Comparison of ENCODE assay signal across 8 cellular contexts in the genomic region with DNA sequence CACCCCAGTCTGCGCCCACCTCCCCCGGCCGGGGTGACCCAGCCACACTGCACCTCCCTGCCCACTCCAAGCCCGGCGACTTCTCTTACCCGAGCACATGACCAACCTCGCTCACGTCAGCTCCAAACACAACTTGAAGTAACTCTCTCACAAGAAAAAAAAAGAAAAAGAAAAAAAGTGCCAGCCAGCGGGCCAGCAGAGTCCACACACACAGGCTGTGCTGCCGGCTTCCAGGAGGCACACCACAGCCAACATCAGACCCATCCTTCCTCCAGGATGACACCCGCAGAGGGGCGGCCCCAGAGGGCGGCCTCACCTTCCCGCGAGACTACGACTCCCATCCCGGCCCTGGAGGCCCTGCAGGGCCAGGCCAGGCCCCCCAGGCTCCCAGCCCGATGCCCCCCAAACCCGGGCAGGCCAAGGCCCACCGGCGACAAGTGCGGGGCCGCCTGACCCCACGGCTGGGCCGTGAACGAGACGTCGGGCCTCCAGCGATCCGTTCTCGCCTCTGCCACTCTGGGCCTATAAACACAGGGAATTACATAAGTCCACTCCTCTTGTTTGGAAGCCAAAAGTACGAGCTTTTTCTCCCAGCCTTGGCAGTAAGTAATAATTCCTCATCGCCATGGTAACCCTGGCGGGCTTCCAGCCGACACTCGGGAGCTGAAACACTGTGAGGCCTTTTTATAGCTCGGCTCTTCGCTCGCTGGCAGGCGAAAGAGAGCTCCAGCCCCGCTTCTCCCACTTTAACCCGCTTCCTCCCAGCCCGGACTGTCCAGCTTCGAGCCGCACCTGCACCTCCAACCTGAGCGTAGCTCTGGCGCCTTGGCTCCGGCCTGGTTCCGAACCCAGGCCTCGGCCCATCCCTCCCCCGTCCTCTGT. TPM values are rescaled to one million over a fixed set of nuclear protein-coding genes. Genes with fewer than 3 reads are reported as not detected.
DNase-seq lines count a peak whose midpoint lies in the region; ATAC-seq and TF ChIP-seq lines count a peak whose summit lies in the region.

No MANE protein-coding gene starts in this region.

- intact Hi-C loops in Panc1 (cut with micrococcal nuclease; ENCODE audit: unreplicated experiment) (no loop called here), thyroid gland (cut with DNase I) (loop anchor here (5.0 kb wide), 1 partner anchor 96 kb away; no protein-coding TSS in a partner anchor), OCI-LY7 (cut with micrococcal nuclease; ENCODE audit: unreplicated experiment) (no loop called here)

- H3K4me2 ChIP-seq in OCI-LY7 (ENCODE audit: low read length), result no peak overlapping the region

- H3K27me3 ChIP-seq in HUES64 (ENCODE audit: insufficient read depth, low read length), result no peaks in the 10 kb centered on the region
- H3K27me3 ChIP-seq in Panc1 (ENCODE audit: control insufficient read depth, insufficient read depth, low read length), result no peaks in the 10 kb centered on the region
- H3K27me3 ChIP-seq in ectodermal cell (ENCODE audit: control insufficient read depth, insufficient read depth, low read length, poor library complexity, severe bottlenecking), result no peaks in the 10 kb centered on the region
- no peaks in the 10 kb centered on the region for H3K27me3 ChIP-seq in lung (ENCODE audit: control insufficient read depth, insufficient read depth)
- no peaks in the 10 kb centered on the region for H3K27me3 ChIP-seq in thyroid gland

- H3K9ac ChIP-seq in HUES64 (ENCODE audit: low read depth, low read length), result 0 out of 2 replicates have a peak overlapping the region, but pooled peaks have one; percentile 5

- H2AFZ ChIP-seq in OCI-LY7 (ENCODE audit: low read length), result no peak overlapping the region

- POLR2A ChIA-PET in Panc1 (lab: Charles Lee), result interaction anchor here (0.6 kb wide), 2 partner anchors 20 to 36 kb away, joined by 3 to 6 read pairs; no protein-coding TSS in a partner anchor
- POLR2A ChIA-PET in OCI-LY7 (lab: Charles Lee), result no interaction called here

- ATAC-seq in Panc1, result peak; percentile 77
- ATAC-seq in lung (ENCODE audit: insufficient read depth, low FRiP score), result peak; percentile 58

- in situ Hi-C loops in ACHN (cut with HindIII; ENCODE audit: low pct_ligation_motif_present, low pct_unique_long_range_greater_than_20kb, low sequenced_read_pairs) (no loop called here), Panc1 (cut with HindIII; ENCODE audit: low pct_unique_long_range_greater_than_20kb, low sequenced_read_pairs) (no loop called here)

- no TSS peak for BruUV-seq in Panc1 (replicated peaks; lab: Mats Ljungman, UMichigan)
- BruUV-seq in OCI-LY7 (replicated peaks; lab: Mats Ljungman, UMichigan), result no TSS peak

- WGBS in HUES64, result 81% methylated on average over 51 of the region's 51 CpGs
- 65 to 71% methylated on average over 51 of the region's 51 CpGs for WGBS in ectodermal cell, 2 experiments
- 16 to 18% methylated on average over 51 of the region's 51 CpGs for WGBS in lung, 2 donors
- 2 to 13% methylated on average over 25 to 51 of the region's 51 CpGs for WGBS in thyroid gland, 2 donors

- peak; percentile 100 for DNase-seq in ACHN
- DNase-seq in Panc1 (ENCODE audit: low read depth, low spot score), result peak; percentile 71
- peak; percentile 98 for DNase-seq in lung (ENCODE audit: low spot score)
- peak; percentile 99 to 100 for DNase-seq in thyroid gland
- DNase-seq in OCI-LY7 (ENCODE audit: low spot score), result no peak
- DNase-seq in stimulated activated CD4-positive, alpha-beta T cell treated with anti-CD3 and anti-CD28 coated beads, Interleukin-2, amount 100 ng/mL, for 48 hours, result no peak

- H3K36me3 ChIP-seq in HUES64 (ENCODE audit: insufficient read depth, low read length) (peaks cover 16% of the 10 kb centered on the region), Panc1 (ENCODE audit: control insufficient read depth, insufficient read depth, low read length) (no peaks in the 10 kb centered on the region), ectodermal cell (ENCODE audit: control insufficient read depth, insufficient read depth, low read length) (no peaks in the 10 kb centered on the region), lung (ENCODE audit: control insufficient read depth in 2 of 2, insufficient read depth in 2 of 2, low read length in 2 of 2) (peaks cover 0 to 6% of the 10 kb centered on the region in 2 donors), thyroid gland (no peaks in the 10 kb centered on the region), OCI-LY7 (ENCODE audit: insufficient read depth, low read length) (no peaks in the 10 kb centered on the region)

- no peaks in the 10 kb centered on the region for H3K9me3 ChIP-seq in HUES64 (ENCODE audit: insufficient read depth, low read depth, low read length)
- no peaks in the 10 kb centered on the region for H3K9me3 ChIP-seq in Panc1 (ENCODE audit: control insufficient read depth, insufficient read depth, low read depth, low read length)
- H3K9me3 ChIP-seq in ectodermal cell (ENCODE audit: control insufficient read depth, low read length), result no peaks in the 10 kb centered on the region
- no peaks in the 10 kb centered on the region for H3K9me3 ChIP-seq in lung (ENCODE audit: control insufficient read depth in 2 of 2, insufficient read depth in 1 of 2, low read length in 1 of 2)
- no peaks in the 10 kb centered on the region for H3K9me3 ChIP-seq in thyroid gland
- H3K9me3 ChIP-seq in OCI-LY7 (ENCODE audit: low read length), result no peaks in the 10 kb centered on the region

- no peaks in the 10 kb centered on the region for H3K79me2 ChIP-seq in OCI-LY7 (ENCODE audit: insufficient read depth, low read depth, low read length)

- peak in 1 of 2 donors; percentile 69 for TF ChIP-seq POLR2A in thyroid gland (IDR thresholded peaks at IDR 0.05)

- H3K4me1 ChIP-seq in HUES64 (ENCODE audit: insufficient read depth, low read length) (peaks cover 17% of the 10 kb centered on the region), Panc1 (ENCODE audit: control insufficient read depth, insufficient read depth, low read length) (peaks cover 83% of the 10 kb centered on the region), ectodermal cell (ENCODE audit: control insufficient read depth, insufficient read depth, low read length) (peaks cover 34% of the 10 kb centered on the region), lung (ENCODE audit: control insufficient read depth in 2 of 2, insufficient read depth in 2 of 2, low read length in 2 of 2) (peaks cover 24 to 45% of the 10 kb centered on the region in 2 donors), thyroid gland (peaks cover 74% of the 10 kb centered on the region in 2 donors), OCI-LY7 (ENCODE audit: insufficient read depth, low read length, poor library complexity, severe bottlenecking) (no peaks in the 10 kb centered on the region)

- H3K4me3 ChIP-seq in HUES64 (ENCODE audit: low read length) (no peak overlapping the region), Panc1 (ENCODE audit: low read depth in 2 of 2, low read length in 2 of 2) (peak overlapping the region; percentile 62 to 75), ectodermal cell (ENCODE audit: insufficient read depth, low read depth, low read length) (no peak overlapping the region), lung (no peak overlapping the region), thyroid gland (replicated peaks in 1 of 3) (peak overlapping the region in 2 of 3 donors; percentile 18 to 38), OCI-LY7 (ENCODE audit: low read depth, low read length, poor library complexity, severe bottlenecking) (no peak overlapping the region)

- CTCF ChIA-PET in Panc1 (lab: Charles Lee), result interaction anchor here (0.6 to 1.3 kb wide), 4 partner anchors 9 to 231 kb away, joined by 3 to 6 read pairs (median 3); no protein-coding TSS in a partner anchor
- CTCF ChIA-PET in OCI-LY7 (lab: Charles Lee; ENCODE audit: unreplicated experiment), result no interaction called here

- H3K27ac ChIP-seq in HUES64 (ENCODE audit: low read depth, low read length), result peak overlapping the region; percentile 42
- H3K27ac ChIP-seq in Panc1 (ENCODE audit: low read length), result peak overlapping the region; percentile 83
- peak overlapping the region; percentile 94 for H3K27ac ChIP-seq in ectodermal cell (ENCODE audit: insufficient read depth, low read depth, low read length, poor library complexity, severe bottlenecking)
- peak overlapping the region; percentile 94 to 95 for H3K27ac ChIP-seq in lung (ENCODE audit: low read depth in 1 of 2, low read length in 1 of 2)
- peak overlapping the region; percentile 97 to 100 (median 99) for H3K27ac ChIP-seq in thyroid gland
- H3K27ac ChIP-seq in OCI-LY7 (ENCODE audit: low read depth, low read length, poor library complexity, severe bottlenecking), result no peak overlapping the region

- H4K20me1 ChIP-seq in OCI-LY7 (ENCODE audit: insufficient read depth, low read length), result no peaks in the 10 kb centered on the region

- no peaks in the 10 kb centered on the region for H3K9me2 ChIP-seq in OCI-LY7 (ENCODE audit: insufficient read depth, low read length)

- no peak for TF ChIP-seq CTCF in Panc1 (IDR thresholded peaks at IDR 0.05)
- no peak for TF ChIP-seq CTCF in lung (IDR thresholded peaks at IDR 0.05; ENCODE audit: control extremely low read depth, extremely low read depth)
- no peak for TF ChIP-seq CTCF in thyroid gland (IDR thresholded peaks at IDR 0.05)
- no peak for TF ChIP-seq CTCF in OCI-LY7 (conservative IDR thresholded peaks at IDR 0.05; ENCODE audit: low read length)

RNA-seq across cellular contexts. Expression of gene NCOR2, which starts 49.1 kb away (rescaled TPM):
- 103 TPM for polyA plus RNA-seq in HUES64 (2013, experiment 1 of 2)
- polyA plus RNA-seq in HUES64 (2013, experiment 2 of 2), result 118 TPM
- total RNA-seq in Panc1 (2021; ENCODE audit: unreplicated experiment) (461 TPM), lung (100 to 1,000 TPM; 166 to 361 TPM), thyroid gland (100 to 1,000 TPM in 2 of 4 donors, 10 to 100 TPM in 2; 45.3 to 178 (median 99.9) TPM), OCI-LY7 (2022) (154 and 159 TPM in 2 replicates)
- polyA plus RNA-seq in Panc1 (2012; ENCODE audit: insufficient read length), result 441 TPM
- 119 TPM for polyA plus RNA-seq in ectodermal cell (2013, experiment 1 of 4)
- 111 TPM for polyA plus RNA-seq in ectodermal cell (2013, experiment 2 of 4)
- polyA plus RNA-seq in ectodermal cell (2013, experiment 3 of 4), result 112 TPM
- 113 TPM for polyA plus RNA-seq in ectodermal cell (2013, experiment 4 of 4)
- polyA plus RNA-seq in lung, result 10 to 100 TPM; 81.4 to 98.7 TPM
- total RNA-seq in OCI-LY7 (2014; rRNA removed; shearing (Covaris generic)), result 22.7 and 30.2 TPM in 2 replicates

Comparison
In these comparisons a context has a peak if more than half of its experiments do, and no peak if none do; other contexts are left out.
1. DNase-seq: peak in ACHN (single experiment), Panc1 (single experiment), lung (single experiment) and thyroid gland (2 of 2); none in OCI-LY7 (single experiment) and stimulated activated CD4-positive, alpha-beta T cell treated with anti-CD3 and anti-CD28 coated beads, Interleukin-2, amount 100 ng/mL, for 48 hours (0 of 2).
2. H3K4me3 ChIP-seq: peak in Panc1 (2 of 2) and thyroid gland (2 of 3); none in HUES64 (single experiment), ectodermal cell (single experiment), lung (single experiment) and OCI-LY7 (single experiment).